ENCODE assay signal across 8 cellular contexts in genomic region chr6:80068146-80068545, GRCh38. TPM values are rescaled to one million over a fixed set of nuclear protein-coding genes. Genes with fewer than 3 reads are reported as not detected.
DNase-seq lines count a peak whose midpoint lies in the region; ATAC-seq, FAIRE-seq and TF ChIP-seq lines count a peak whose summit lies in the region.
"Not testable (repeated sequence)": the region's sequence is repeated elsewhere in the genome, so short reads cannot be mapped to it uniquely, and the experiment has no call there.

No MANE protein-coding gene starts in this region.

- not testable (repeated sequence) for BruUV-seq in PC-9 (replicated peaks; lab: Mats Ljungman, UMichigan); GM12878 (replicated peaks; lab: Mats Ljungman, UMichigan); HepG2 (replicated peaks; lab: Mats Ljungman, UMichigan)

- CTCF ChIA-PET in PC-9 (lab: Charles Lee); GM12878 (lab: Yijun Ruan, JAX); H1 (lab: Charles Lee; ENCODE audit: partially characterized antibody); HepG2 (lab: Yijun Ruan, JAX; ENCODE audit: low intra/inter-chr PET ratio, low total read pairs): not testable (repeated sequence)

- ATAC-seq in GM12878, HepG2: not testable (repeated sequence)
- ATAC-seq in foreskin keratinocyte = peak; percentile 14

- TF ChIP-seq CTCF in PC-9 (conservative IDR thresholded peaks at IDR 0.05); GM12878 (IDR thresholded peaks at IDR 0.05 in 2 of 3, conservative IDR thresholded peaks at IDR 0.05 in 1 of 3; ENCODE audit: control insufficient read depth in 2 of 3, extremely low read depth in 1 of 3, insufficient read depth in 1 of 3, low read depth in 3 of 3, low read length in 3 of 3); H1 (IDR thresholded peaks at IDR 0.05; ENCODE audit: control extremely low read depth in 1 of 3, insufficient read depth in 1 of 3, low read depth in 1 of 3, low read length in 3 of 3); foreskin keratinocyte (conservative IDR thresholded peaks at IDR 0.05); HepG2 (CRISPR knock-in tag; IDR thresholded peaks at IDR 0.05): not testable (repeated sequence)

- H2BK15ac ChIP-seq in H1 (ENCODE audit: low read length) = not testable (repeated sequence)

- not testable (repeated sequence) for DNase-seq in GM12892 (ENCODE audit: insufficient read length); PC-9; GM12878 (ENCODE audit: low read depth, low spot score); H1 (ENCODE audit: low read depth in 1 of 2, low spot score in 2 of 2); foreskin keratinocyte; HepG2 (ENCODE audit: low spot score)
- DNase-seq in adipocyte (ENCODE audit: low read depth) (peak; percentile 15), trophoblast cell (peak; percentile 52 to 68)

- not testable (repeated sequence) for H2AFZ ChIP-seq in PC-9; GM12878 (ENCODE audit: control insufficient read depth, low read depth, low read length); H1 (ENCODE audit: low read length); HepG2 (ENCODE audit: low read length); trophoblast cell (ENCODE audit: insufficient read depth, low read length, poor library complexity)

- H3K27ac ChIP-seq in PC-9; GM12878 (ENCODE audit: control insufficient read depth, insufficient read depth); H1 (ENCODE audit: low read depth, low read length); foreskin keratinocyte; HepG2 (ENCODE audit: extremely low read length, insufficient read depth, low read length); trophoblast cell (ENCODE audit: low read depth, low read length): not testable (repeated sequence)

- not testable (repeated sequence) for H2BK5ac ChIP-seq in H1 (ENCODE audit: low read depth, low read length); trophoblast cell (ENCODE audit: low read depth, low read length, poor library complexity)

- not testable (repeated sequence) for H3K23ac ChIP-seq in H1 (ENCODE audit: insufficient read length); trophoblast cell (ENCODE audit: low read length)

- not testable (repeated sequence) for H3K18ac ChIP-seq in H1 (ENCODE audit: extremely low read depth, low read length); trophoblast cell (ENCODE audit: low read length)

- RAD21 ChIA-PET in GM12878 (lab: Charles Lee; ENCODE audit: unreplicated experiment) = not testable (repeated sequence)

- not testable (repeated sequence) for H2BK120ac ChIP-seq in H1 (replicated peaks; ENCODE audit: low read depth, low read length); trophoblast cell (ENCODE audit: insufficient read depth, low read length, poor library complexity)

- H3K4me3 ChIP-seq in PC-9; adipocyte (ENCODE audit: low read length); GM12878; H1 (ENCODE audit: extremely low read depth in 1 of 4, insufficient read depth in 2 of 4, low read depth in 3 of 4, low read length in 4 of 4); HepG2 (replicated peaks in 1 of 3; ENCODE audit: insufficient read depth in 1 of 3, low read depth in 2 of 3, low read length in 3 of 3); trophoblast cell (ENCODE audit: low read depth, low read length): not testable (repeated sequence)

- intact Hi-C loops in PC-9 (cut with micrococcal nuclease; ENCODE audit: unreplicated experiment); GM12878 (cut with micrococcal nuclease; ENCODE audit: unreplicated experiment); HepG2 (cut with micrococcal nuclease; ENCODE audit: unreplicated experiment): not testable (repeated sequence)

- not testable (repeated sequence) for TF ChIP-seq POLR2A in GM12892 (IDR thresholded peaks at IDR 0.05; ENCODE audit: low read depth, low read length); GM12878 (IDR thresholded peaks at IDR 0.05; ENCODE audit: low read depth, low read length); H1 (IDR thresholded peaks at IDR 0.05; ENCODE audit: control extremely low read depth in 1 of 2, low read depth in 2 of 2, low read length in 2 of 2); HepG2 (IDR thresholded peaks at IDR 0.05; ENCODE audit: insufficient read depth in 1 of 2, low read depth in 2 of 2, low read length in 2 of 2)

- H4K5ac ChIP-seq in H1 (ENCODE audit: insufficient read length, low read depth, low read length) = not testable (repeated sequence)

- not testable (repeated sequence) for TF ChIP-seq EP300 in GM12878 (IDR thresholded peaks at IDR 0.05; ENCODE audit: borderline replicate concordance in 1 of 2, control insufficient read depth in 1 of 2, low read depth in 2 of 2, low read length in 2 of 2); H1 (IDR thresholded peaks at IDR 0.05; ENCODE audit: borderline replicate concordance in 1 of 2, low read depth in 2 of 2, low read length in 2 of 2); HepG2 (IDR thresholded peaks at IDR 0.05; ENCODE audit: low read depth in 2 of 2, low read length in 2 of 2); HepG2 (CRISPR knock-in tag; IDR thresholded peaks at IDR 0.05; ENCODE audit: borderline replicate concordance)

- H3K79me2 ChIP-seq in PC-9 (ENCODE audit: low read depth); GM12878 (ENCODE audit: control insufficient read depth, insufficient read depth, low read length); H1 (ENCODE audit: control insufficient read depth in 1 of 2, insufficient read depth in 2 of 2, low read length in 2 of 2); HepG2 (ENCODE audit: insufficient read depth, low read length); trophoblast cell (ENCODE audit: control insufficient read depth, insufficient read depth, low read length, poor library complexity): not testable (repeated sequence)

- 0 out of 2 replicates have a peak overlapping the region, but pooled peaks have one; percentile 10 for H3K4me2 ChIP-seq in PC-9
- H3K4me2 ChIP-seq in GM12878 (ENCODE audit: control insufficient read depth, insufficient read depth); H1 (ENCODE audit: insufficient read depth in 1 of 2, low read depth in 2 of 2, low read length in 2 of 2); HepG2 (ENCODE audit: low read depth, low read length); trophoblast cell (ENCODE audit: low read length): not testable (repeated sequence)

- H3K9me3 ChIP-seq in PC-9 (ENCODE audit: insufficient read depth, low read depth); GM12878 (replicated peaks; ENCODE audit: control insufficient read depth, insufficient read depth, low read length); H1 (ENCODE audit: insufficient read depth in 2 of 2, low read depth in 1 of 2, low read length in 1 of 2); HepG2 (ENCODE audit: low read length); trophoblast cell (ENCODE audit: insufficient read depth, low read depth, low read length): not testable (repeated sequence)
- H3K9me3 ChIP-seq in adipocyte (ENCODE audit: control insufficient read depth, low read length) = peaks cover 12% of the 10 kb centered on the region

- not testable (repeated sequence) for H3K4ac ChIP-seq in H1 (replicated peaks; ENCODE audit: insufficient read length, low read depth, low read length); trophoblast cell (ENCODE audit: low read depth, low read length)

- not testable (repeated sequence) for H2BK20ac ChIP-seq in H1 (ENCODE audit: low read length)

- not testable (repeated sequence) for H2AK5ac ChIP-seq in H1 (ENCODE audit: low read depth, low read length); trophoblast cell (ENCODE audit: low read length)

- peak; percentile 42 for FAIRE-seq in GM12892 (lab: Jason Lieb, UNC)
- FAIRE-seq in GM12878 (lab: Jason Lieb, UNC) = peak; percentile 84
- peak; percentile 48 for FAIRE-seq in H1 (lab: Jason Lieb, UNC)
- peak; percentile 48 for FAIRE-seq in HepG2 (lab: Jason Lieb, UNC)

- 42% methylated on average over 7 of the region's 7 CpGs for WGBS in GM12878 (ENCODE audit: insufficient coverage, insufficient replicate concordance, low lambda C conversion rate, missing lambda C conversion rate)
- WGBS in H1 (ENCODE audit: extremely low coverage in 1 of 2, insufficient coverage in 1 of 2, insufficient read length in 1 of 2, insufficient replicate concordance in 2 of 2, low coverage in 1 of 2, low lambda C conversion rate in 2 of 2, missing lambda C conversion rate in 1 of 2), 2 experiments = 94% methylated on average over 7 of the region's 7 CpGs; no CpG with 5 or more reads in 1 of the 2 experiments
- 19% methylated on average over 5 of the region's 7 CpGs for WGBS in HepG2 (ENCODE audit: low lambda C conversion rate)
- no CpG with 5 or more reads among the region's 7 CpGs for WGBS in trophoblast cell (ENCODE audit: extremely low coverage, insufficient coverage, insufficient read length)

- H3K9me2 ChIP-seq in PC-9 (ENCODE audit: insufficient read depth) = not testable (repeated sequence)

- not testable (repeated sequence) for H2BK12ac ChIP-seq in H1 (ENCODE audit: low read depth, low read length); trophoblast cell (ENCODE audit: low read length)

- H3K14ac ChIP-seq in H1 (ENCODE audit: insufficient read length); trophoblast cell (ENCODE audit: low read length): not testable (repeated sequence)

- H4K20me1 ChIP-seq in PC-9 (ENCODE audit: insufficient read depth); GM12878 (ENCODE audit: control insufficient read depth, insufficient read depth); H1 (replicated peaks in 1 of 2; ENCODE audit: control insufficient read depth in 1 of 2, insufficient read depth in 2 of 2, low read length in 2 of 2); HepG2 (ENCODE audit: insufficient read depth, low read length): not testable (repeated sequence)

- H4K91ac ChIP-seq in H1 (replicated peaks; ENCODE audit: insufficient read length, low read length); trophoblast cell (ENCODE audit: low read depth, low read length): not testable (repeated sequence)

- H4K8ac ChIP-seq in H1 (ENCODE audit: extremely low read depth, insufficient read depth, low read length); trophoblast cell (ENCODE audit: low read depth, low read length): not testable (repeated sequence)

- not testable (repeated sequence) for H3F3A ChIP-seq in PC-9 (ENCODE audit: insufficient read depth, low read depth)

- H3K23me2 ChIP-seq in H1 (ENCODE audit: low read depth, low read length) = not testable (repeated sequence)

- not testable (repeated sequence) for H3K9ac ChIP-seq in adipocyte (ENCODE audit: low read length); GM12878 (ENCODE audit: control insufficient read depth, insufficient read depth, low read length); H1 (replicated peaks in 1 of 4; ENCODE audit: extremely low read depth in 1 of 4, low read depth in 3 of 4, low read length in 3 of 4); HepG2 (ENCODE audit: insufficient read depth, low read depth, low read length); trophoblast cell (ENCODE audit: low read length)

- H3K4me1 ChIP-seq in PC-9 (replicated peaks; ENCODE audit: insufficient read depth); adipocyte (ENCODE audit: control insufficient read depth, insufficient read depth, low read length); GM12878 (ENCODE audit: control insufficient read depth, insufficient read depth, low read length); H1 (replicated peaks in 1 of 4; ENCODE audit: control insufficient read depth in 3 of 4, insufficient read depth in 4 of 4, low read length in 3 of 4); foreskin keratinocyte; HepG2 (ENCODE audit: insufficient read depth, low read length); trophoblast cell (ENCODE audit: control insufficient read depth in 1 of 2, insufficient read depth in 2 of 2, low read length in 2 of 2): not testable (repeated sequence)

- not testable (repeated sequence) for H3K27me3 ChIP-seq in PC-9 (ENCODE audit: insufficient read depth, low read depth); adipocyte (replicated peaks; ENCODE audit: control insufficient read depth, insufficient read depth, low read length); GM12878 (replicated peaks in 1 of 2; ENCODE audit: control insufficient read depth in 2 of 2, insufficient read depth in 2 of 2, low read length in 1 of 2); H1 (replicated peaks in 1 of 4; ENCODE audit: control insufficient read depth in 3 of 4, extremely low read depth in 1 of 4, insufficient read depth in 3 of 4, low read length in 3 of 4); foreskin keratinocyte; HepG2 (ENCODE audit: control insufficient read depth in 1 of 2, insufficient read depth in 2 of 2, low read length in 2 of 2); trophoblast cell (ENCODE audit: insufficient read depth, low read length)

- not testable (repeated sequence) for TF ChIP-seq RAD21 in GM12878 (IDR thresholded peaks at IDR 0.05; ENCODE audit: insufficient read depth, low read depth, low read length); H1 (IDR thresholded peaks at IDR 0.05 in 1 of 2, conservative IDR thresholded peaks at IDR 0.05 in 1 of 2; ENCODE audit: low read depth in 2 of 2, low read length in 2 of 2); HepG2 (CRISPR knock-in tag; IDR thresholded peaks at IDR 0.05)

- H3K79me1 ChIP-seq in H1 (ENCODE audit: low read depth, low read length); trophoblast cell (ENCODE audit: low read length): not testable (repeated sequence)

- not testable (repeated sequence) for H4K12ac ChIP-seq in trophoblast cell (ENCODE audit: low read depth, low read length)

- not testable (repeated sequence) for H3K36me3 ChIP-seq in PC-9 (ENCODE audit: low read depth); adipocyte (ENCODE audit: control insufficient read depth, insufficient read depth, low read length, severe bottlenecking); GM12878 (ENCODE audit: control insufficient read depth in 2 of 2, insufficient read depth in 2 of 2, low read length in 1 of 2); H1 (ENCODE audit: control insufficient read depth in 2 of 4, insufficient read depth in 4 of 4, low read length in 3 of 4); HepG2 (replicated peaks in 1 of 2; ENCODE audit: control insufficient read depth in 1 of 2, insufficient read depth in 2 of 2, low read length in 2 of 2); trophoblast cell (ENCODE audit: control insufficient read depth in 1 of 2, insufficient read depth in 2 of 2, low read length in 2 of 2)

- H3K56ac ChIP-seq in H1 (replicated peaks; ENCODE audit: insufficient read length, low read depth, low read length) = not testable (repeated sequence)

- SMC1A ChIA-PET in GM12878 (lab: Charles Lee; ENCODE audit: uncharacterized antibody, unreplicated experiment) = not testable (repeated sequence)

- POLR2A ChIA-PET in PC-9 (lab: Charles Lee; ENCODE audit: unreplicated experiment); GM12878 (lab: Charles Lee); H1 (lab: Charles Lee; ENCODE audit: partially characterized antibody); HepG2 (lab: Yijun Ruan, JAX): not testable (repeated sequence)

- in situ Hi-C loops in GM12878 (cut with MboI); HepG2 (cut with HindIII; ENCODE audit: extremely low pct_ligation_motif_present, low pct_unique_long_range_greater_than_20kb): not testable (repeated sequence)

RNA-seq across cellular contexts. Expression of gene BCKDHB, which starts 38.3 kb away (rescaled TPM):
- polyA plus RNA-seq in GM12892 (2012; ENCODE audit: missing spikeins) = 27.7 TPM
- total RNA-seq in PC-9 (2021) = 29.7 and 41.5 TPM in 2 replicates
- total RNA-seq in GM12878 (2013; cell fraction: nucleolus; rRNA removed) = 53.2 and 62.3 TPM in 2 replicates
- total RNA-seq in GM12878 (2014; rRNA removed) = 23.4 and 24.9 TPM in 2 replicates
- 21.1 and 21.4 TPM in 2 replicates for total RNA-seq in GM12878 (2014; rRNA removed; fragmentation: Illumina TruSeq; extraction: Trizol)
- 22.8 and 23.5 TPM in 2 replicates for total RNA-seq in GM12878 (2021)
- polyA plus RNA-seq in GM12878 (2011; ENCODE audit: low read depth) = 11.9 TPM
- polyA plus RNA-seq in GM12878 (2011; rRNA removed) = 27.2 and 52.0 TPM in 2 replicates
- polyA plus RNA-seq in GM12878 (2011; cell fraction: cytosol; rRNA removed) = 10.3 and 11.5 TPM in 2 replicates
- 11.0 and 12.9 TPM in 2 replicates for polyA plus RNA-seq in GM12878 (2011; cell fraction: nucleus; rRNA removed)
- polyA plus RNA-seq in GM12878 (2012) = 12.3 and 15.8 TPM in 2 replicates
- polyA plus RNA-seq in GM12878 (2014; fragmentation: Illumina TruSeq; extraction: Trizol) = 21.6 and 30.8 TPM in 2 replicates
- 10 to 100 TPM; 12.9 to 34.8 TPM for polyA plus RNA-seq in GM12878 (2014; fragmentation: Nextera tagmentation; extraction: Ambion mirVana)
- polyA plus RNA-seq in GM12878 (2014; rRNA removed) = 26.2 and 28.1 TPM in 2 replicates
- polyA plus RNA-seq in GM12878 (2016; fragmentation: Nextera tagmentation; extraction: Ambion mirVana) = 10 to 100 TPM; 56.0 to 57.1 TPM
- polyA minus RNA-seq in GM12878 (2011; rRNA and poly(A)+ RNA removed) = 15.6 and 16.8 TPM in 2 replicates
- polyA minus RNA-seq in GM12878 (2011; cell fraction: cytosol; rRNA and poly(A)+ RNA removed) = 3.7 and 6.3 TPM in 2 replicates
- 16.7 and 23.7 TPM in 2 replicates for polyA minus RNA-seq in GM12878 (2011; cell fraction: nucleus; rRNA and poly(A)+ RNA removed)
- 26.2 and 30.8 TPM in 2 replicates for total RNA-seq in H1 (2021; fragmentation: NEBNext Ultra II Directional; extraction: Animal tissue kit (Norgen Biotek cat#: 25700))
- polyA plus RNA-seq in H1 (2011; rRNA removed) = 11.8 and 22.1 TPM in 2 replicates
- polyA plus RNA-seq in H1 (2011; cell fraction: cytosol; rRNA removed) = 22.1 TPM
- polyA plus RNA-seq in H1 (2011; cell fraction: nucleus; rRNA removed) = 8.2 TPM
- polyA plus RNA-seq in H1 (2012, experiment 1 of 2) = 20.0 to 26.0 TPM (median 21.3 TPM) in 4 replicates
- 6.1 TPM for polyA plus RNA-seq in H1 (2012, experiment 2 of 2)
- 13.9 TPM for polyA plus RNA-seq in H1 (2013, experiment 1 of 2)
- polyA plus RNA-seq in H1 (2013, experiment 2 of 2) = 13.3 TPM
- polyA minus RNA-seq in H1 (2011; rRNA and poly(A)+ RNA removed) = 27.3 and 27.8 TPM in 2 replicates
- polyA minus RNA-seq in H1 (2011; cell fraction: cytosol; rRNA and poly(A)+ RNA removed) = 11.7 TPM
- 74.2 TPM for polyA minus RNA-seq in H1 (2011; cell fraction: nucleus; rRNA and poly(A)+ RNA removed)
- 8.0 and 9.1 TPM in 2 replicates for total RNA-seq in foreskin keratinocyte
- polyA plus RNA-seq in foreskin keratinocyte = 5.6 and 5.7 TPM in 2 replicates
- total RNA-seq in HepG2 (2016; rRNA removed; fragmentation: Illumina TruSeq; extraction: Trizol) = 13.6 and 17.0 TPM in 2 replicates
- total RNA-seq in HepG2 (2016; cell fraction: cytosol; rRNA removed; fragmentation: Illumina TruSeq; extraction: Trizol; ENCODE audit: low read depth) = 3.3 and 5.4 TPM in 2 replicates
- 13.3 and 15.8 TPM in 2 replicates for total RNA-seq in HepG2 (2016; cell fraction: insoluble cytoplasmic fraction; rRNA removed; fragmentation: Illumina TruSeq; extraction: Trizol)
- total RNA-seq in HepG2 (2016; cell fraction: membrane; rRNA removed; fragmentation: Illumina TruSeq; extraction: Trizol) = 3.3 and 3.4 TPM in 2 replicates
- 24.3 and 24.4 TPM in 2 replicates for total RNA-seq in HepG2 (2016; cell fraction: nucleus; rRNA removed; fragmentation: Illumina TruSeq; extraction: Trizol)
- polyA plus RNA-seq in HepG2 (2011; rRNA removed) = 7.1 and 10.8 TPM in 2 replicates
- 5.0 and 7.0 TPM in 2 replicates for polyA plus RNA-seq in HepG2 (2011; cell fraction: cytosol; rRNA removed)
- polyA plus RNA-seq in HepG2 (2011; cell fraction: nucleus; rRNA removed) = 3.3 and 3.6 TPM in 2 replicates
- polyA plus RNA-seq in HepG2 (2012) = 4.7 and 6.3 TPM in 2 replicates
- polyA plus RNA-seq in HepG2 (2016; cell fraction: cytosol; fragmentation: Illumina TruSeq; extraction: Trizol; ENCODE audit: low read depth) = 1.2 and 1.4 TPM in 2 replicates
- 19.7 and 20.6 TPM in 2 replicates for polyA plus RNA-seq in HepG2 (2016; cell fraction: insoluble cytoplasmic fraction; fragmentation: Illumina TruSeq; extraction: Trizol; ENCODE audit: low read depth)
- polyA plus RNA-seq in HepG2 (2016; cell fraction: membrane; fragmentation: Illumina TruSeq; extraction: Trizol; ENCODE audit: low read depth) = 3.2 and 4.0 TPM in 2 replicates
- 8.6 and 11.4 TPM in 2 replicates for polyA plus RNA-seq in HepG2 (2016; cell fraction: nucleus; fragmentation: Illumina TruSeq; extraction: Trizol; ENCODE audit: insufficient read depth, low read depth)
- 4.7 and 5.4 TPM in 2 replicates for polyA minus RNA-seq in HepG2 (2011; rRNA and poly(A)+ RNA removed; ENCODE audit: low replicate concordance)
- 4.5 and 5.4 TPM in 2 replicates for polyA minus RNA-seq in HepG2 (2011; cell fraction: cytosol; rRNA and poly(A)+ RNA removed)
- polyA minus RNA-seq in HepG2 (2011; cell fraction: nucleus; rRNA and poly(A)+ RNA removed) = 21.6 and 28.8 TPM in 2 replicates
- polyA plus RNA-seq in trophoblast cell (2013) = 16.6 and 17.3 TPM in 2 replicates
